Comparison of ENCODE assay signal across 1 cellular context in the genomic region with DNA sequence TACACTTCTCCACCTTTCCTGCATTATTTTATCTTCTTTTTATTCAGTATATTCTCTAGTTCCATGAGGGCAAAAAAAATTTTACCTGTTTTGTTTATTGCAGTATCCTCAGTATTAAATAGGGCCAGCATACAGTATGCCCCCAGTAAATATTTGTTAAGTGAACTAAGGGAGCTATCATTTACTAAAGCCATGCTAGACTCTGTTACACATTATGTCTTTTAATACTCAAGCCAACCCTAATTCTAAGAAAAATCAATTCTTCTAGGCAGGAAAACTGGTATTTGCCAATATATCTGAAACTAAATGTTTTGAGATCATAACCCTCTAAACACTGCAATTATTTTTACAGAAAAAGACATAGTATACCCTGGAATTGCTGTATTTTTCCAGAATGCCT.
TF ChIP-seq lines count a peak whose summit lies in the region.

No MANE protein-coding gene starts in this region.

TF ChIP-seq in K562, 482 proteins besides CTCF, POLR2A, EP300 and RAD21 (continued from another document):
- TF ChIP-seq, protein P1, sequence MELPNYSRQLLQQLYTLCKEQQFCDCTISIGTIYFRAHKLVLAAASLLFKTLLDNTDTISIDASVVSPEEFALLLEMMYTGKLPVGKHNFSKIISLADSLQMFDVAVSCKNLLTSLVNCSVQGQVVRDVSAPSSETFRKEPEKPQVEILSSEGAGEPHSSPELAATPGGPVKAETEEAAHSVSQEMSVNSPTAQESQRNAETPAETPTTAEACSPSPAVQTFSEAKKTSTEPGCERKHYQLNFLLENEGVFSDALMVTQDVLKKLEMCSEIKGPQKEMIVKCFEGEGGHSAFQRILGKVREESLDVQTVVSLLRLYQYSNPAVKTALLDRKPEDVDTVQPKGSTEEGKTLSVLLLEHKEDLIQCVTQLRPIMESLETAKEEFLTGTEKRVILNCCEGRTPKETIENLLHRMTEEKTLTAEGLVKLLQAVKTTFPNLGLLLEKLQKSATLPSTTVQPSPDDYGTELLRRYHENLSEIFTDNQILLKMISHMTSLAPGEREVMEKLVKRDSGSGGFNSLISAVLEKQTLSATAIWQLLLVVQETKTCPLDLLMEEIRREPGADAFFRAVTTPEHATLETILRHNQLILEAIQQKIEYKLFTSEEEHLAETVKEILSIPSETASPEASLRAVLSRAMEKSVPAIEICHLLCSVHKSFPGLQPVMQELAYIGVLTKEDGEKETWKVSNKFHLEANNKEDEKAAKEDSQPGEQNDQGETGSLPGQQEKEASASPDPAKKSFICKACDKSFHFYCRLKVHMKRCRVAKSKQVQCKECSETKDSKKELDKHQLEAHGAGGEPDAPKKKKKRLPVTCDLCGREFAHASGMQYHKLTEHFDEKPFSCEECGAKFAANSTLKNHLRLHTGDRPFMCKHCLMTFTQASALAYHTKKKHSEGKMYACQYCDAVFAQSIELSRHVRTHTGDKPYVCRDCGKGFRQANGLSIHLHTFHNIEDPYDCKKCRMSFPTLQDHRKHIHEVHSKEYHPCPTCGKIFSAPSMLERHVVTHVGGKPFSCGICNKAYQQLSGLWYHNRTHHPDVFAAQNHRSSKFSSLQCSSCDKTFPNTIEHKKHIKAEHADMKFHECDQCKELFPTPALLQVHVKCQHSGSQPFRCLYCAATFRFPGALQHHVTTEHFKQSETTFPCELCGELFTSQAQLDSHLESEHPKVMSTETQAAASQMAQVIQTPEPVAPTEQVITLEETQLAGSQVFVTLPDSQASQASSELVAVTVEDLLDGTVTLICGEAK (IDR thresholded peaks at IDR 0.05), result 0 out of 2 replicates have a peak, but pooled peaks have one; percentile 0
- TF ChIP-seq, protein P1 (CRISPR knock-in tag; IDR thresholded peaks at IDR 0.05), result no peak
- TF ChIP-seq GTF2E2 (tag; IDR thresholded peaks at IDR 0.05), result peak; percentile 25; the same call in 1 of the 2 replicates
- TF ChIP-seq BDP1 (IDR thresholded peaks at IDR 0.05; ENCODE audit: insufficient read depth, insufficient read length), result no peak
